In the genomic region with DNA sequence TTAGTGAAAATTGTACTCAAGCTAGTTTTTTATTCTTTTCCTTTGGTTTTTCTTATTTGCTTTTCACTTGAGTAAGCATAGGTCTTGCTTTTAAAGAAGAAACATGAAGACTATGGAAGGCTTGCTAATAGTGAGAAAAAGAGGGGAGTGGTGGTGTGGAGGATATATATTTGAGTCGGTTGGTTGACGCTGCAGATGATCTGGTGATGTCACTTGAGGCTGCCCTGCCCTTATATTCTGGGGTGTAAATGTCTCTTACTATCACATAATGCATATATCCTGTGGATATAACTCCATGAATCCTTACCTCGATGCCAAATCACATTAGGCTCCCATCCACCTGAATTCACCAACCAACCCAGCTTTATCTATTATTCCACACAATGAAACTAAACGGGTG, we compare ENCODE assay signal across 18 cellular contexts. TPM values are rescaled to one million over a fixed set of nuclear protein-coding genes. Genes with fewer than 3 reads are reported as not detected.
A peak's percentile ranks its signal among the peaks of the same experiment; 100 is the strongest.
DNase-seq lines count a peak whose midpoint lies in the region; ATAC-seq, FAIRE-seq and TF ChIP-seq lines count a peak whose summit lies in the region.
"Had no signal": no experiment of that assay in that cellular context is flagged by ENCODE, and none has a peak within 500 bp of the region (broad histone marks: within the 10 kb centered on the region; RNA-seq: fewer than 3 reads in every experiment).

No MANE protein-coding gene starts in this region.

- in situ Hi-C loops in Caki2 (cut with HindIII; ENCODE audit: low pct_unique_long_range_greater_than_20kb, low sequenced_read_pairs): no loop called here

- peak overlapping the region; percentile 95 for H2BK12ac ChIP-seq in H1 (ENCODE audit: low read depth, low read length)

- CTCF ChIA-PET in H1 (lab: Charles Lee; ENCODE audit: partially characterized antibody): interaction anchor here (0.6 to 1.4 kb wide), 3 partner anchors 9 to 939 kb away, joined by 3 to 8 read pairs (median 4); no protein-coding TSS in a partner anchor

- H2AFZ ChIP-seq in H1 (ENCODE audit: low read length): no peak overlapping the region

- H2BK20ac ChIP-seq in H1 (ENCODE audit: low read length): peak overlapping the region; percentile 40; the same call in 1 of the 2 replicates

- peak; percentile 69 for DNase-seq in Caki2 (ENCODE audit: low read depth)
- DNase-seq in NCI-H446 treated with DMSO at 0.1 percent for 48 hours (lab: John Stamatoyannopoulos, UW): peak; percentile 86
- DNase-seq in H1 (ENCODE audit: low read depth in 1 of 2, low spot score in 2 of 2): no peak
- no peak for DNase-seq in neural crest cell (ENCODE audit: low read depth, low spot score)
- DNase-seq in NCI-H1105 (lab: John Stamatoyannopoulos, UW): no peak
- DNase-seq in SIG-M5 (lab: John Stamatoyannopoulos, UW): no peak
- DNase-seq: activated naive CD4-positive, alpha-beta T cell treated with anti-CD3 and anti-CD28 coated beads, Interleukin-2, amount 10 ng/mL, durations not matched to agents 7 days and 5 days; activated T-cell treated with anti-CD3 and anti-CD28 coated beads, Interleukin-2, amount 50 U/mL, for 72 hours; CD4-positive, alpha-beta T cell; DMS53; endodermal cell; NCI-H1694 treated with DMSO at 0.1 percent for 48 hours had no signal

- H3K4ac ChIP-seq in H1 (replicated peaks; ENCODE audit: insufficient read length, low read depth, low read length): no peak overlapping the region

- H2BK5ac ChIP-seq in H1 (ENCODE audit: low read depth, low read length): peak overlapping the region; percentile 78; the same call in 1 of the 2 replicates

- H3K9me3 Mint-ChIP-seq in neural crest cell: no peaks in the 10 kb centered on the region
- H3K9me3 Mint-ChIP-seq: activated naive CD4-positive, alpha-beta T cell treated with anti-CD3 and anti-CD28 coated beads, Interleukin-2, amount 10 ng/mL, durations not matched to agents 7 days and 5 days; activated T-cell treated with anti-CD3 and anti-CD28 coated beads, Interleukin-2, amount 50 U/mL, for 72 hours; CD4-positive, alpha-beta T cell; endodermal cell had no signal

- H3K23me2 ChIP-seq in H1 (ENCODE audit: low read depth, low read length): peaks cover 18% of the 10 kb centered on the region; the same call in 1 of the 2 replicates

- 0 out of 2 replicates have a peak overlapping the region, but pooled peaks have one; percentile 26 for H3K27ac ChIP-seq in H1 (ENCODE audit: low read depth, low read length)

- H4K8ac ChIP-seq in H1 (ENCODE audit: extremely low read depth, insufficient read depth, low read length): no peak overlapping the region

- peak overlapping the region; percentile 61 for H4K91ac ChIP-seq in H1 (replicated peaks; ENCODE audit: insufficient read length, low read length)

- H2BK15ac ChIP-seq in H1 (ENCODE audit: low read length): no peak overlapping the region

- WGBS in H1 (ENCODE audit: extremely low coverage in 1 of 2, insufficient coverage in 1 of 2, insufficient read length in 1 of 2, insufficient replicate concordance in 2 of 2, low coverage in 1 of 2, low lambda C conversion rate in 2 of 2, missing lambda C conversion rate in 1 of 2), 2 experiments: 63% methylated on average over 4 of the region's 4 CpGs; no CpG with 5 or more reads in 1 of the 2 experiments

- H3K79me1 ChIP-seq in H1 (ENCODE audit: low read depth, low read length): no peaks in the 10 kb centered on the region

- no peak for TF ChIP-seq POLR2A in H1 (IDR thresholded peaks at IDR 0.05; ENCODE audit: control extremely low read depth in 1 of 2, low read depth in 2 of 2, low read length in 2 of 2)

- TF ChIP-seq RAD21 in H1 (IDR thresholded peaks at IDR 0.05 in 1 of 2, conservative IDR thresholded peaks at IDR 0.05 in 1 of 2; ENCODE audit: low read depth in 2 of 2, low read length in 2 of 2): no peak

- peaks cover 0 to 12% of the 10 kb centered on the region in 2 experiments; a peak in 2 of 4 replicates for H3K79me2 ChIP-seq in H1 (ENCODE audit: control insufficient read depth in 1 of 2, insufficient read depth in 2 of 2, low read length in 2 of 2)

- H3K27ac Mint-ChIP-seq in neural crest cell (ENCODE audit: unreplicated experiment): no peak overlapping the region
- H3K27ac Mint-ChIP-seq: activated naive CD4-positive, alpha-beta T cell treated with anti-CD3 and anti-CD28 coated beads, Interleukin-2, amount 10 ng/mL, durations not matched to agents 7 days and 5 days; activated T-cell treated with anti-CD3 and anti-CD28 coated beads, Interleukin-2, amount 50 U/mL, for 72 hours; CD4-positive, alpha-beta T cell; endodermal cell had no signal

- H3K4me1 ChIP-seq in H1 (replicated peaks in 1 of 4; ENCODE audit: control insufficient read depth in 3 of 4, insufficient read depth in 4 of 4, low read length in 3 of 4): peaks cover 3 to 13% (median 6%) of the 10 kb centered on the region in 4 experiments; a peak in 4 of 7 replicates

- no peak overlapping the region for H3K9ac ChIP-seq in H1 (replicated peaks in 1 of 4; ENCODE audit: extremely low read depth in 1 of 4, low read depth in 3 of 4, low read length in 3 of 4)

- ATAC-seq in HG03354 (IDR thresholded peaks at IDR 0.05; ENCODE audit: poor library complexity, severe bottlenecking, unreplicated experiment): no peak
- ATAC-seq: activated T-cell treated with anti-CD3 and anti-CD28 coated beads, Interleukin-2, amount 50 U/mL, for 72 hours; GM12878; sciatic nerve had no signal

- peaks cover 57% of the 10 kb centered on the region for H3K27me3 Mint-ChIP-seq in neural crest cell (ENCODE audit: low read depth)

- peak overlapping the region; percentile 18 for H3K4me3 Mint-ChIP-seq in neural crest cell
- H3K4me3 Mint-ChIP-seq: activated naive CD4-positive, alpha-beta T cell treated with anti-CD3 and anti-CD28 coated beads, Interleukin-2, amount 10 ng/mL, durations not matched to agents 7 days and 5 days; activated T-cell treated with anti-CD3 and anti-CD28 coated beads, Interleukin-2, amount 50 U/mL, for 72 hours; CD4-positive, alpha-beta T cell; endodermal cell had no signal

- no peaks in the 10 kb centered on the region for H3K9me3 ChIP-seq in H1 (ENCODE audit: insufficient read depth in 2 of 2, low read depth in 1 of 2, low read length in 1 of 2)

- FAIRE-seq in H1 (lab: Jason Lieb, UNC): peak; percentile 42
- FAIRE-seq: GM12878 had no signal

- H4K20me1 ChIP-seq in H1 (replicated peaks in 1 of 2; ENCODE audit: control insufficient read depth in 1 of 2, insufficient read depth in 2 of 2, low read length in 2 of 2): no peaks in the 10 kb centered on the region

- no peak overlapping the region for H4K5ac ChIP-seq in H1 (ENCODE audit: insufficient read length, low read depth, low read length)

- H3K36me3 Mint-ChIP-seq in neural crest cell (ENCODE audit: low read depth): no peaks in the 10 kb centered on the region
- H3K36me3 Mint-ChIP-seq: activated naive CD4-positive, alpha-beta T cell treated with anti-CD3 and anti-CD28 coated beads, Interleukin-2, amount 10 ng/mL, durations not matched to agents 7 days and 5 days had no signal

- H3K4me3 ChIP-seq in H1 (ENCODE audit: extremely low read depth in 1 of 4, insufficient read depth in 2 of 4, low read depth in 3 of 4, low read length in 4 of 4): peak overlapping the region in 1 of 4 experiments; percentile 77; a peak in 2 of 8 replicates
- H3K4me3 ChIP-seq: GM12878 had no signal

- H3K56ac ChIP-seq in H1 (replicated peaks; ENCODE audit: insufficient read length, low read depth, low read length): no peak overlapping the region

- peak overlapping the region; percentile 95 to 97 for H3K4me2 ChIP-seq in H1 (ENCODE audit: insufficient read depth in 1 of 2, low read depth in 2 of 2, low read length in 2 of 2)

- H3K23ac ChIP-seq in H1 (ENCODE audit: insufficient read length): no peak overlapping the region

- TF ChIP-seq CTCF in H1 (IDR thresholded peaks at IDR 0.05; ENCODE audit: control extremely low read depth in 1 of 3, insufficient read depth in 1 of 3, low read depth in 1 of 3, low read length in 3 of 3) (no peak), neural crest cell (conservative IDR thresholded peaks at IDR 0.05) (no peak)

- H3K14ac ChIP-seq in H1 (ENCODE audit: insufficient read length): no peak overlapping the region

- POLR2A ChIA-PET in H1 (lab: Charles Lee; ENCODE audit: partially characterized antibody): no interaction called here

- peaks cover 35% of the 10 kb centered on the region for H3K4me1 Mint-ChIP-seq in neural crest cell

- no peak for TF ChIP-seq EP300 in H1 (IDR thresholded peaks at IDR 0.05; ENCODE audit: borderline replicate concordance in 1 of 2, low read depth in 2 of 2, low read length in 2 of 2)

- H2BK120ac ChIP-seq in H1 (replicated peaks; ENCODE audit: low read depth, low read length): peak overlapping the region; percentile 29

- H3K18ac ChIP-seq in H1 (ENCODE audit: extremely low read depth, low read length): no peak overlapping the region

- peak overlapping the region; percentile 94; the same call in 1 of the 2 replicates for H2AK5ac ChIP-seq in H1 (ENCODE audit: low read depth, low read length)

- H3K27me3 ChIP-seq in H1 (replicated peaks in 1 of 4; ENCODE audit: control insufficient read depth in 3 of 4, extremely low read depth in 1 of 4, insufficient read depth in 3 of 4, low read length in 3 of 4): peaks cover 0 to 19% (median 5%) of the 10 kb centered on the region in 4 experiments; a peak in 5 of 7 replicates

- no peaks in the 10 kb centered on the region; a peak in 1 of 8 replicates for H3K36me3 ChIP-seq in H1 (ENCODE audit: control insufficient read depth in 2 of 4, insufficient read depth in 4 of 4, low read length in 3 of 4)

TF ChIP-seq in H1, 55 proteins besides CTCF, POLR2A, EP300 and RAD21 (continues in another document):
- TF ChIP-seq SIRT6 (IDR thresholded peaks at IDR 0.05; ENCODE audit: low read length): no peak
- no peak for TF ChIP-seq TAF1 (IDR thresholded peaks at IDR 0.05; ENCODE audit: low read depth, low read length)
- no peak for TF ChIP-seq RNF2 (IDR thresholded peaks at IDR 0.05; ENCODE audit: borderline replicate concordance, low read depth, low read length, missing control alignments, poor library complexity, severe bottlenecking)
- TF ChIP-seq ATF3 (IDR thresholded peaks at IDR 0.05; ENCODE audit: insufficient read depth, low read depth, low read length): no peak

RNA-seq across cellular contexts. Expression of gene GRIA4, which starts 2.9 kb away (rescaled TPM):
- 17.1 and 28.8 TPM in 2 replicates for total RNA-seq in Caki2 (2014; rRNA removed; shearing (Covaris generic); ENCODE audit: low replicate concordance)
- total RNA-seq in H1 (2021; fragmentation: NEBNext Ultra II Directional; extraction: Animal tissue kit (Norgen Biotek cat#: 25700)): 18.8 and 21.8 TPM in 2 replicates
- 8.9 and 12.5 TPM in 2 replicates for polyA plus RNA-seq in H1 (2011; rRNA removed)
- 13.5 TPM for polyA plus RNA-seq in H1 (2011; cell fraction: cytosol; rRNA removed)
- polyA plus RNA-seq in H1 (2011; cell fraction: nucleus; rRNA removed): 6.0 TPM
- polyA plus RNA-seq in H1 (2012, experiment 1 of 2): 8.8 to 15.4 TPM (median 9.5 TPM) in 4 replicates
- polyA plus RNA-seq in H1 (2012, experiment 2 of 2): 0.88 TPM
- 22.2 TPM for polyA plus RNA-seq in H1 (2013, experiment 1 of 2)
- polyA plus RNA-seq in H1 (2013, experiment 2 of 2): 23.1 TPM
- 17.2 and 23.2 TPM in 2 replicates for polyA minus RNA-seq in H1 (2011; rRNA and poly(A)+ RNA removed)
- 3.9 TPM for polyA minus RNA-seq in H1 (2011; cell fraction: cytosol; rRNA and poly(A)+ RNA removed)
- polyA minus RNA-seq in H1 (2011; cell fraction: nucleus; rRNA and poly(A)+ RNA removed): 50.9 TPM
- total RNA-seq in neural crest cell: 2.3 and 2.9 TPM in 2 replicates
- total RNA-seq: activated T-cell treated with anti-CD3 and anti-CD28 coated beads, Interleukin-2, amount 50 U/mL, for 72 hours; CD4-positive, alpha-beta T cell; GM12878; liver; NCI-H460; osteoblast had no signal
- polyA plus RNA-seq: liver had no signal

Comparison
In these comparisons a context has a peak if more than half of its experiments do, and no peak if none do; other contexts are left out.
1. DNase-seq: peak in Caki2 (single experiment) and NCI-H446 treated with DMSO at 0.1 percent for 48 hours (single experiment); none in H1 (0 of 2), neural crest cell (single experiment), NCI-H1105 (single experiment) and SIG-M5 (single experiment).